In genomic region chr15:96442076-96442475, GRCh38 we compare ENCODE assay signal across 3 cellular contexts.
"Had no signal": no experiment of that assay in that cellular context is flagged by ENCODE, and none has a peak within 500 bp of the region (broad histone marks: within the 10 kb centered on the region; RNA-seq: fewer than 3 reads in every experiment).

No MANE protein-coding gene starts in this region.

- ATAC-seq: GM12878 had no signal

- H3K4me3 ChIP-seq: GM12878 had no signal

- DNase-seq: GDM1, GF-D8 had no signal
